Comparison of ENCODE assay signal across 2 cellular contexts in genomic region chr17:18978655-18979054, GRCh38.
TF ChIP-seq lines count a peak whose summit lies in the region.

No MANE protein-coding gene starts in this region.

TF ChIP-seq in HepG2, 621 proteins besides CTCF, POLR2A, EP300 and RAD21 (continues in another document):
- TF ChIP-seq PRPF4 (IDR thresholded peaks at IDR 0.05; ENCODE audit: low read depth, low read length, poor library complexity, severe bottlenecking) (no peak), ZNF326 (CRISPR knock-in tag; IDR thresholded peaks at IDR 0.05; ENCODE audit: borderline replicate concordance) (no peak), ESRRA (CRISPR knock-in tag; IDR thresholded peaks at IDR 0.05; ENCODE audit: low read depth) (no peak), TBL1XR1 (IDR thresholded peaks at IDR 0.05; ENCODE audit: borderline replicate concordance, low read length, partially characterized antibody) (no peak), PRDM10 (CRISPR knock-in tag; IDR thresholded peaks at IDR 0.05; ENCODE audit: low read depth) (no peak), SAP130 (CRISPR knock-in tag; IDR thresholded peaks at IDR 0.05; ENCODE audit: low read depth) (peak; percentile 31; the same call in 1 of the 2 replicates), ZNF225 (CRISPR knock-in tag; IDR thresholded peaks at IDR 0.05) (no peak), ZNF660 (CRISPR knock-in tag; IDR thresholded peaks at IDR 0.05; ENCODE audit: borderline replicate concordance, low read depth) (no peak), ZNF142 (CRISPR knock-in tag; IDR thresholded peaks at IDR 0.05) (no peak), ZNF557 (CRISPR knock-in tag; IDR thresholded peaks at IDR 0.05) (no peak), ZNF253 (CRISPR knock-in tag; IDR thresholded peaks at IDR 0.05; ENCODE audit: borderline replicate concordance) (no peak), NCOA5 (CRISPR knock-in tag; IDR thresholded peaks at IDR 0.05) (no peak), RNF219 (CRISPR knock-in tag; IDR thresholded peaks at IDR 0.05) (no peak), POLR2AphosphoS2 (IDR thresholded peaks at IDR 0.05; ENCODE audit: low read depth, low read length) (no peak), ZNF629 (CRISPR knock-in tag; conservative IDR thresholded peaks at IDR 0.05) (no peak), RBM39 (IDR thresholded peaks at IDR 0.05; ENCODE audit: low read depth, low read length, poor library complexity, severe bottlenecking) (no peak)

TF ChIP-seq in HEK293, 187 proteins besides CTCF, POLR2A, EP300 and RAD21:
- TF ChIP-seq ZNF19 (tag by site-specific recombination; IDR thresholded peaks at IDR 0.05; ENCODE audit: low read depth) (no peak), ZNF600 (tag by site-specific recombination; IDR thresholded peaks at IDR 0.05) (0 out of 2 replicates have a peak, but pooled peaks have one; percentile 8)
